Comparison of ENCODE assay signal across 1 cellular context in the genomic region with DNA sequence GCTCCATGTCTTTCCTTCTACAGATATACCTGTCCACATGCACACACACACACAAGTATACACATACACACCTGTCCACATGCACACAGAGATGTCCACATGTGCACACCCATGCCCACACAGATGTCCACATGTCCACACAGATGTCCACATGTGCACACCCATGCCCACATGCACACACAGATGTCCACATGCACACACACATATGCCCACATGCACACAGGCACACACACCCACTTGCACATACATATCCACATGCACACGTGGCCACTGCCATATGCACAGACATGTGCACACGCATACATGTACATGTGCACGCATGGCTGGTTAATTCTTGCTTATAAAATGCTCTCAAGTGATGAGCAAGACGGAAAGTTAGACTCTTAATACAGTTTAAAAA.
TF ChIP-seq lines count a peak whose summit lies in the region.

No MANE protein-coding gene starts in this region.

TF ChIP-seq in liver, 16 proteins besides CTCF, POLR2A, EP300 and RAD21:
- TF ChIP-seq, protein P1, sequence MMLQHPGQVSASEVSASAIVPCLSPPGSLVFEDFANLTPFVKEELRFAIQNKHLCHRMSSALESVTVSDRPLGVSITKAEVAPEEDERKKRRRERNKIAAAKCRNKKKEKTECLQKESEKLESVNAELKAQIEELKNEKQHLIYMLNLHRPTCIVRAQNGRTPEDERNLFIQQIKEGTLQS (IDR thresholded peaks at IDR 0.05): no peak
- TF ChIP-seq, protein P2, sequence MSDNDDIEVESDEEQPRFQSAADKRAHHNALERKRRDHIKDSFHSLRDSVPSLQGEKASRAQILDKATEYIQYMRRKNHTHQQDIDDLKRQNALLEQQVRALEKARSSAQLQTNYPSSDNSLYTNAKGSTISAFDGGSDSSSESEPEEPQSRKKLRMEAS (IDR thresholded peaks at IDR 0.05): no peak
- TF ChIP-seq HNF4A (conservative IDR thresholded peaks at IDR 0.05): no peak
- TF ChIP-seq TAF1 (conservative IDR thresholded peaks at IDR 0.05): no peak
- TF ChIP-seq, protein P3, sequence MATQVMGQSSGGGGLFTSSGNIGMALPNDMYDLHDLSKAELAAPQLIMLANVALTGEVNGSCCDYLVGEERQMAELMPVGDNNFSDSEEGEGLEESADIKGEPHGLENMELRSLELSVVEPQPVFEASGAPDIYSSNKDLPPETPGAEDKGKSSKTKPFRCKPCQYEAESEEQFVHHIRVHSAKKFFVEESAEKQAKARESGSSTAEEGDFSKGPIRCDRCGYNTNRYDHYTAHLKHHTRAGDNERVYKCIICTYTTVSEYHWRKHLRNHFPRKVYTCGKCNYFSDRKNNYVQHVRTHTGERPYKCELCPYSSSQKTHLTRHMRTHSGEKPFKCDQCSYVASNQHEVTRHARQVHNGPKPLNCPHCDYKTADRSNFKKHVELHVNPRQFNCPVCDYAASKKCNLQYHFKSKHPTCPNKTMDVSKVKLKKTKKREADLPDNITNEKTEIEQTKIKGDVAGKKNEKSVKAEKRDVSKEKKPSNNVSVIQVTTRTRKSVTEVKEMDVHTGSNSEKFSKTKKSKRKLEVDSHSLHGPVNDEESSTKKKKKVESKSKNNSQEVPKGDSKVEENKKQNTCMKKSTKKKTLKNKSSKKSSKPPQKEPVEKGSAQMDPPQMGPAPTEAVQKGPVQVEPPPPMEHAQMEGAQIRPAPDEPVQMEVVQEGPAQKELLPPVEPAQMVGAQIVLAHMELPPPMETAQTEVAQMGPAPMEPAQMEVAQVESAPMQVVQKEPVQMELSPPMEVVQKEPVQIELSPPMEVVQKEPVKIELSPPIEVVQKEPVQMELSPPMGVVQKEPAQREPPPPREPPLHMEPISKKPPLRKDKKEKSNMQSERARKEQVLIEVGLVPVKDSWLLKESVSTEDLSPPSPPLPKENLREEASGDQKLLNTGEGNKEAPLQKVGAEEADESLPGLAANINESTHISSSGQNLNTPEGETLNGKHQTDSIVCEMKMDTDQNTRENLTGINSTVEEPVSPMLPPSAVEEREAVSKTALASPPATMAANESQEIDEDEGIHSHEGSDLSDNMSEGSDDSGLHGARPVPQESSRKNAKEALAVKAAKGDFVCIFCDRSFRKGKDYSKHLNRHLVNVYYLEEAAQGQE (IDR thresholded peaks at IDR 0.05): no peak
- no peak for TF ChIP-seq FOXA1 (IDR thresholded peaks at IDR 0.05)
- no peak for TF ChIP-seq RXRA (IDR thresholded peaks at IDR 0.05)
- no peak for TF ChIP-seq NR2F2 (IDR thresholded peaks at IDR 0.05)
- TF ChIP-seq, protein P4, sequence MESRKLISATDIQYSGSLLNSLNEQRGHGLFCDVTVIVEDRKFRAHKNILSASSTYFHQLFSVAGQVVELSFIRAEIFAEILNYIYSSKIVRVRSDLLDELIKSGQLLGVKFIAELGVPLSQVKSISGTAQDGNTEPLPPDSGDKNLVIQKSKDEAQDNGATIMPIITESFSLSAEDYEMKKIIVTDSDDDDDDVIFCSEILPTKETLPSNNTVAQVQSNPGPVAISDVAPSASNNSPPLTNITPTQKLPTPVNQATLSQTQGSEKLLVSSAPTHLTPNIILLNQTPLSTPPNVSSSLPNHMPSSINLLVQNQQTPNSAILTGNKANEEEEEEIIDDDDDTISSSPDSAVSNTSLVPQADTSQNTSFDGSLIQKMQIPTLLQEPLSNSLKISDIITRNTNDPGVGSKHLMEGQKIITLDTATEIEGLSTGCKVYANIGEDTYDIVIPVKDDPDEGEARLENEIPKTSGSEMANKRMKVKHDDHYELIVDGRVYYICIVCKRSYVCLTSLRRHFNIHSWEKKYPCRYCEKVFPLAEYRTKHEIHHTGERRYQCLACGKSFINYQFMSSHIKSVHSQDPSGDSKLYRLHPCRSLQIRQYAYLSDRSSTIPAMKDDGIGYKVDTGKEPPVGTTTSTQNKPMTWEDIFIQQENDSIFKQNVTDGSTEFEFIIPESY (IDR thresholded peaks at IDR 0.05): no peak
- TF ChIP-seq JUND (IDR thresholded peaks at IDR 0.05): no peak
- no peak for TF ChIP-seq EGR1 (IDR thresholded peaks at IDR 0.05; ENCODE audit: low read depth in 2 of 2)
- TF ChIP-seq HNF4G (IDR thresholded peaks at IDR 0.05): no peak
- TF ChIP-seq GABPA (IDR thresholded peaks at IDR 0.05 in 1 of 2, conservative IDR thresholded peaks at IDR 0.05 in 1 of 2): no peak
- no peak for TF ChIP-seq SP1 (IDR thresholded peaks at IDR 0.05)
- TF ChIP-seq FOXA2 (IDR thresholded peaks at IDR 0.05): no peak
- no peak for TF ChIP-seq YY1 (IDR thresholded peaks at IDR 0.05)
